8 cellular contexts compared by ENCODE assay signal in genomic region chr10:43436291-43437140, GRCh38. TPM values are rescaled to one million over a fixed set of nuclear protein-coding genes. Genes with fewer than 3 reads are reported as not detected.
DNase-seq lines count a peak whose midpoint lies in the region; ATAC-seq and TF ChIP-seq lines count a peak whose summit lies in the region.

TSS of gene ZNF487 (plus strand) at chr10:43437111. CDS start at chr10:43475814, 38,703 bp downstream.

- H3K27me3 Mint-ChIP-seq in activated naive CD4-positive, alpha-beta T cell treated with anti-CD3 and anti-CD28 coated beads, Interleukin-2, amount 10 ng/mL, durations not matched to agents 7 days and 5 days, result no peaks in the 10 kb centered on the region

- no peaks in the 10 kb centered on the region for H3K9me3 ChIP-seq in gastroesophageal sphincter

- H3K27me3 ChIP-seq in gastroesophageal sphincter, result no peaks in the 10 kb centered on the region

- ATAC-seq in GM21786 (IDR thresholded peaks at IDR 0.05; ENCODE audit: unreplicated experiment), result peak; percentile 94
- ATAC-seq in gastroesophageal sphincter, result peak; percentile 99

- H3K4me1 ChIP-seq in gastroesophageal sphincter, result peaks cover 0 to 28% (median 8%) of the 10 kb centered on the region in 3 donors

- WGBS in gastroesophageal sphincter (ENCODE audit: low coverage in 1 of 2), 2 donors, result 0% methylated on average over 6 of the region's 69 CpGs

- H3K27ac ChIP-seq in gastroesophageal sphincter, result peak within 1 kb of the TSS; percentile 88 to 98 (median 94)

- CTCF ChIA-PET in activated naive CD4-positive, alpha-beta T cell treated with anti-CD3 and anti-CD28 coated beads, Interleukin-2, amount 10 ng/mL, durations not matched to agents 7 days and 5 days (lab: Charles Lee), result interaction anchor here (0.6 to 1.2 kb wide), 2 partner anchors 20 to 101 kb away, joined by 3 read pairs; no protein-coding TSS in a partner anchor

- peak within 1 kb of the TSS; percentile 98 for H3K27ac Mint-ChIP-seq in activated naive CD4-positive, alpha-beta T cell treated with anti-CD3 and anti-CD28 coated beads, Interleukin-2, amount 10 ng/mL, durations not matched to agents 7 days and 5 days

- H3K4me1 Mint-ChIP-seq in activated naive CD4-positive, alpha-beta T cell treated with anti-CD3 and anti-CD28 coated beads, Interleukin-2, amount 10 ng/mL, durations not matched to agents 7 days and 5 days, result peaks cover 37% of the 10 kb centered on the region

- peaks cover 12% of the 10 kb centered on the region for H3K36me3 Mint-ChIP-seq in activated naive CD4-positive, alpha-beta T cell treated with anti-CD3 and anti-CD28 coated beads, Interleukin-2, amount 10 ng/mL, durations not matched to agents 7 days and 5 days

- peak; percentile 15 for TF ChIP-seq EP300 in gastroesophageal sphincter (IDR thresholded peaks at IDR 0.05)

- no peaks in the 10 kb centered on the region for H3K36me3 ChIP-seq in gastroesophageal sphincter

- TF ChIP-seq CTCF in gastroesophageal sphincter (IDR thresholded peaks at IDR 0.05), result peak in 3 of 4 experiments; percentile 20 to 54 (median 22)

- TF ChIP-seq POLR2A in gastroesophageal sphincter (IDR thresholded peaks at IDR 0.05), result peak; percentile 90 to 92

- H3K4me3 ChIP-seq in gastroesophageal sphincter, result peak within 1 kb of the TSS; percentile 59 to 60

- peak within 1 kb of the TSS; percentile 98 for H3K4me3 Mint-ChIP-seq in activated naive CD4-positive, alpha-beta T cell treated with anti-CD3 and anti-CD28 coated beads, Interleukin-2, amount 10 ng/mL, durations not matched to agents 7 days and 5 days

- DNase-seq in ELR (ENCODE audit: low read depth) (peak; percentile 90), KG1 (lab: John Stamatoyannopoulos, UW) (peak; percentile 95), SK-MEL-5 (ENCODE audit: low read depth, low spot score) (peak; percentile 74), non-pigmented ciliary epithelial cell (ENCODE audit: low read depth) (peak; percentile 26), superior temporal gyrus (ENCODE audit: extremely low spot score) (peak; percentile 88)
- peak; percentile 91 for DNase-seq in activated naive CD4-positive, alpha-beta T cell treated with anti-CD3 and anti-CD28 coated beads, Interleukin-2, amount 10 ng/mL, durations not matched to agents 7 days and 5 days

- in situ Hi-C loops in SK-MEL-5 (cut with HindIII; ENCODE audit: low pct_unique_long_range_greater_than_20kb, low sequenced_read_pairs), result no loop called here

- no peaks in the 10 kb centered on the region for H3K9me3 Mint-ChIP-seq in activated naive CD4-positive, alpha-beta T cell treated with anti-CD3 and anti-CD28 coated beads, Interleukin-2, amount 10 ng/mL, durations not matched to agents 7 days and 5 days

RNA-seq across cellular contexts. Expression of gene ZNF487, which starts in this region (rescaled TPM):
- 1.7 and 2.9 TPM in 2 replicates for total RNA-seq in SK-MEL-5 (2014; rRNA removed; shearing (Covaris generic))
- polyA plus RNA-seq in SK-MEL-5 (2015; cell fraction: cytosol; rRNA removed), result 0.09 and 0.38 TPM in 2 replicates
- polyA plus RNA-seq in SK-MEL-5 (2015; cell fraction: nucleus; rRNA removed), result 0.64 and 6.1 TPM in 2 replicates
- 10 to 100 TPM in 3 of 4 donors, 1 to 10 TPM in 1; 5.1 to 22.4 (median 14.0) TPM for total RNA-seq in gastroesophageal sphincter

Comparison
In these comparisons a context has a peak if more than half of its experiments do, and no peak if none do; other contexts are left out.
1. Peak in every context shown above with its lines: DNase-seq, ATAC-seq, H3K4me3 ChIP-seq and H3K27ac ChIP-seq.
2. DNase-seq: peak in every context shown above with its lines; median percentile 95 in KG1; 91 in activated naive CD4-positive, alpha-beta T cell treated with anti-CD3 and anti-CD28 coated beads, Interleukin-2, amount 10 ng/mL, durations not matched to agents 7 days and 5 days; 90 in ELR; 88 in superior temporal gyrus; 74 in SK-MEL-5; 26 in non-pigmented ciliary epithelial cell.